21 cellular contexts compared by ENCODE assay signal in genomic region chr2:101612019-101612418, GRCh38.
"Had no signal": no experiment of that assay in that cellular context is flagged by ENCODE, and none has a peak within 500 bp of the region (broad histone marks: within the 10 kb centered on the region; RNA-seq: fewer than 3 reads in every experiment).

No MANE protein-coding gene starts in this region.

- H3K36me3 ChIP-seq: esophagus muscularis mucosa, gastroesophageal sphincter, heart right ventricle, left lung, lower lobe of right lung had no signal

- DNase-seq: dermis blood vessel endothelial cell; dorsolateral prefrontal cortex; effector CD4-positive, alpha-beta T cell; effector memory CD4-positive, alpha-beta T cell; foreskin keratinocyte; heart right ventricle; hippocampal formation; left cardiac atrium; left lung; left ventricle myocardium superior; lower lobe of right lung; mesendoderm; midbrain had no signal

- H3K27me3 ChIP-seq: dorsolateral prefrontal cortex, esophagus muscularis mucosa, foreskin keratinocyte, gastroesophageal sphincter, left lung had no signal

- FAIRE-seq: colon, endothelial cell of umbilical vein, frontal cortex, islet of Langerhans, keratinocyte had no signal

- H3K4me1 ChIP-seq: foreskin keratinocyte, gastroesophageal sphincter, left lung, lower lobe of right lung had no signal

- H3K27ac ChIP-seq: coronary artery, dorsolateral prefrontal cortex, esophagus muscularis mucosa, foreskin keratinocyte, gastroesophageal sphincter, heart right ventricle, left lung, lower lobe of right lung had no signal

- H3K4me3 ChIP-seq: coronary artery, dorsolateral prefrontal cortex, esophagus muscularis mucosa, gastroesophageal sphincter, heart right ventricle, left lung, lower lobe of right lung had no signal

- ATAC-seq: foreskin keratinocyte, gastroesophageal sphincter, heart right ventricle, left cardiac atrium, left lung, left ventricle myocardium superior, lower lobe of right lung had no signal

- H3K9me3 ChIP-seq: esophagus muscularis mucosa, gastroesophageal sphincter, heart right ventricle, left lung, lower lobe of right lung had no signal
